ENCODE assay signal across 9 cellular contexts in genomic region chr3:197454014-197454413, GRCh38.
DNase-seq lines count a peak whose midpoint lies in the region; ATAC-seq lines count a peak whose summit lies in the region.
"Had no signal": no experiment of that assay in that cellular context is flagged by ENCODE, and none has a peak within 500 bp of the region (broad histone marks: within the 10 kb centered on the region; RNA-seq: fewer than 3 reads in every experiment).

No MANE protein-coding gene starts in this region.

- peaks cover 6% of the 10 kb centered on the region for H3K4me1 ChIP-seq in mesenchymal stem cell (ENCODE audit: control insufficient read depth, insufficient read depth, low read depth, low read length)

- H4K91ac ChIP-seq in mesenchymal stem cell (ENCODE audit: low read length) = no peak overlapping the region

- H3K9ac ChIP-seq in mesenchymal stem cell (ENCODE audit: low read length) = no peak overlapping the region

- DNase-seq in 8988T (peak; percentile 52), DMS79 treated with DMSO at 0.1 percent for 48 hours (lab: John Stamatoyannopoulos, UW) (peak; percentile 78), OCI-M1 (lab: John Stamatoyannopoulos, UW) (peak; percentile 51), fibroblast of peridontal ligament (ENCODE audit: extremely low read depth) (peak; percentile 34), mesenchymal stem cell (no peak), COR-L47 (lab: John Stamatoyannopoulos, UW) (no peak), left lobe of liver (ENCODE audit: low spot score) (no peak)

- H2BK120ac ChIP-seq in mesenchymal stem cell (ENCODE audit: low read depth, low read length) = no peak overlapping the region

- H3K27ac ChIP-seq in mesenchymal stem cell (ENCODE audit: low read length, poor library complexity, severe bottlenecking) = no peak overlapping the region
- H3K27ac ChIP-seq: RWPE1 had no signal

- H3K18ac ChIP-seq in mesenchymal stem cell (ENCODE audit: low read depth in 1 of 2, low read length in 2 of 2) = peak overlapping the region in 1 of 2 experiments; percentile 29

- H3K23ac ChIP-seq in mesenchymal stem cell (ENCODE audit: low read length in 2 of 2) = peak overlapping the region in 1 of 2 experiments; percentile 70

- H2BK5ac ChIP-seq in mesenchymal stem cell (ENCODE audit: low read depth, low read length, poor library complexity, severe bottlenecking) = no peak overlapping the region

- H2BK12ac ChIP-seq in mesenchymal stem cell (ENCODE audit: low read length in 2 of 2) = peak overlapping the region in 1 of 2 experiments; percentile 63

- no peak overlapping the region for H3K4me3 ChIP-seq in mesenchymal stem cell (ENCODE audit: insufficient read depth in 1 of 2, low read depth in 1 of 2, low read length in 2 of 2)

- H2AK5ac ChIP-seq in mesenchymal stem cell (ENCODE audit: low read length, severe bottlenecking) = no peak overlapping the region

- 51% methylated on average over 2 of the region's 3 CpGs for WGBS in mesenchymal stem cell

- no peak overlapping the region for H2BK15ac ChIP-seq in mesenchymal stem cell (ENCODE audit: low read depth, poor library complexity, severe bottlenecking)

- ATAC-seq in HG03342 (IDR thresholded peaks at IDR 0.05; ENCODE audit: unreplicated experiment) = no peak
- no peak for ATAC-seq in left lobe of liver

- no peak overlapping the region for H3K4ac ChIP-seq in mesenchymal stem cell (ENCODE audit: low read depth in 1 of 2, low read length in 2 of 2)

- no peak overlapping the region for H3K4me2 ChIP-seq in mesenchymal stem cell (ENCODE audit: low read length, poor library complexity, severe bottlenecking)

- H3K9me3 ChIP-seq in mesenchymal stem cell (ENCODE audit: control insufficient read depth, low read length) = no peaks in the 10 kb centered on the region

- H3K14ac ChIP-seq in mesenchymal stem cell (ENCODE audit: low read length in 2 of 2) = no peak overlapping the region

- H3K79me1 ChIP-seq in mesenchymal stem cell (replicated peaks; ENCODE audit: low read length, poor library complexity, severe bottlenecking) = no peaks in the 10 kb centered on the region

- H3K27me3 ChIP-seq in mesenchymal stem cell (ENCODE audit: control insufficient read depth in 1 of 2, insufficient read depth in 1 of 2, low read length in 2 of 2) = peaks cover 0 to 25% of the 10 kb centered on the region in 2 experiments

- H2AFZ ChIP-seq in mesenchymal stem cell (ENCODE audit: low read depth, low read length) = no peak overlapping the region

- no peak overlapping the region for H4K8ac ChIP-seq in mesenchymal stem cell (ENCODE audit: low read length)

- no peaks in the 10 kb centered on the region for H3K36me3 ChIP-seq in mesenchymal stem cell (ENCODE audit: control insufficient read depth in 1 of 2, insufficient read depth in 2 of 2, low read depth in 1 of 2, low read length in 2 of 2)

Comparison
In these comparisons a context has a peak if more than half of its experiments do, and no peak if none do; other contexts are left out.
1. DNase-seq: peak in 8988T (single experiment), DMS79 treated with DMSO at 0.1 percent for 48 hours (single experiment), OCI-M1 (single experiment) and fibroblast of peridontal ligament (single experiment); none in mesenchymal stem cell (single experiment), COR-L47 (single experiment) and left lobe of liver (single experiment).